Comparison of ENCODE assay signal across 29 cellular contexts in genomic region chr13:77343841-77344240, GRCh38.
"Had no signal": no experiment of that assay in that cellular context is flagged by ENCODE, and none has a peak within 500 bp of the region (broad histone marks: within the 10 kb centered on the region; RNA-seq: fewer than 3 reads in every experiment).

No MANE protein-coding gene starts in this region.

- H3K9me3 Mint-ChIP-seq: activated CD4-positive, alpha-beta memory T cell treated with anti-CD3 and anti-CD28 coated beads, Interleukin-2, amount 10 ng/mL, durations not matched to agents 7 days and 5 days; activated naive CD4-positive, alpha-beta T cell treated with anti-CD3 and anti-CD28 coated beads, Interleukin-2, amount 50 U/mL, for 24 hours; activated T-cell treated with anti-CD3 and anti-CD28 coated beads, Interleukin-2, amount 50 U/mL, for 24 hours; activated T-helper 2 cell treated with anti-CD3 and anti-CD28 coated beads, Interferon-gamma antibody, Interleukin-2, Interleukin-4, amounts not matched to agents 10 μg/mL and 5 μg/mL and 100 μg/mL, durations not matched to agents 14 hours and 24 hours and 36 hours had no signal

- H3K9me3 ChIP-seq: ascending aorta, SJCRH30 had no signal

- ATAC-seq: activated CD8-positive, alpha-beta memory T cell treated with anti-CD3 and anti-CD28 coated beads, Interleukin-2, amount 10 ng/mL, durations not matched to agents 7 days and 5 days had no signal

- H3K4me2 ChIP-seq: KMS-11 had no signal

- H3K36me3 Mint-ChIP-seq: activated naive CD4-positive, alpha-beta T cell treated with anti-CD3 and anti-CD28 coated beads, Interleukin-2, amount 50 U/mL, for 24 hours had no signal

- H3K36me3 ChIP-seq: ascending aorta, SJCRH30, WERI-Rb-1 had no signal

- H3K9ac ChIP-seq: KMS-11 had no signal

- H3K27ac Mint-ChIP-seq: activated CD4-positive, alpha-beta memory T cell treated with anti-CD3 and anti-CD28 coated beads, Interleukin-2, amount 10 ng/mL, durations not matched to agents 7 days and 5 days; activated CD8-positive, alpha-beta memory T cell treated with anti-CD3 and anti-CD28 coated beads, Interleukin-2, amount 10 ng/mL, durations not matched to agents 7 days and 5 days; activated naive CD4-positive, alpha-beta T cell treated with anti-CD3 and anti-CD28 coated beads, Interleukin-2, amount 50 U/mL, for 24 hours; activated naive CD8-positive, alpha-beta T cell treated with anti-CD3 and anti-CD28 coated beads, Interleukin-2, amount 10 ng/mL, durations not matched to agents 7 days and 5 days; activated T-cell treated with anti-CD3 and anti-CD28 coated beads, Interleukin-2, amount 50 U/mL, for 24 hours; activated T-helper 2 cell treated with anti-CD3 and anti-CD28 coated beads, Interferon-gamma antibody, Interleukin-2, Interleukin-4, amounts not matched to agents 10 μg/mL and 5 μg/mL and 100 μg/mL, durations not matched to agents 14 hours and 24 hours and 36 hours had no signal

- H3K27me3 ChIP-seq: ascending aorta, SJCRH30 had no signal

- DNase-seq: activated CD4-positive, alpha-beta memory T cell treated with anti-CD3 and anti-CD28 coated beads, Interleukin-2, amount 10 ng/mL, durations not matched to agents 7 days and 5 days; activated CD4-positive, alpha-beta T cell treated with anti-CD3 and anti-CD28 coated beads, Interleukin-2, amount 50 U/mL, for 1 hour; activated CD8-positive, alpha-beta memory T cell treated with anti-CD3 and anti-CD28 coated beads for 24 hours; activated CD8-positive, alpha-beta memory T cell treated with anti-CD3 and anti-CD28 coated beads, Interleukin-2, amount 10 ng/mL, durations not matched to agents 7 days and 5 days; activated CD8-positive, alpha-beta memory T cell treated with anti-CD3 and anti-CD28 coated beads, Interleukin-2, amount 50 U/mL, for 48 hours; activated gamma-delta T cell; activated naive CD4-positive, alpha-beta T cell treated with Interleukin-2 at 50 U/mL for 16 hours; activated naive CD8-positive, alpha-beta T cell treated with anti-CD3 and anti-CD28 coated beads, Interleukin-2, amount 10 ng/mL, durations not matched to agents 7 days and 5 days; activated T-cell treated with anti-CD3 and anti-CD28 coated beads, Interleukin-2, amount 50 U/mL, for 24 hours; amygdala; NCI-H1105; NCI-H1417 treated with DMSO at 0.1 percent for 48 hours; NCI-H2081; NCI-H2171 treated with DMSO at 0.1 percent for 48 hours; NCI-H2227 treated with DMSO at 0.1 percent for 48 hours; NCI-H446; NCI-H510A treated with DMSO at 0.1 percent for 48 hours; NCI-H69; NCI-H82; NK-92 treated with Interleukin-12 subunit alpha and Interleukin-12 subunit beta, amount 100 ng/mL, for 24 hours; Right ventricle myocardium superior; SJCRH30; T1000; WERI-Rb-1 had no signal

- H3K4me3 ChIP-seq: ascending aorta, SJCRH30, SK-N-MC had no signal

- H3K27me3 Mint-ChIP-seq: activated CD4-positive, alpha-beta memory T cell treated with anti-CD3 and anti-CD28 coated beads, Interleukin-2, amount 10 ng/mL, durations not matched to agents 7 days and 5 days; activated CD8-positive, alpha-beta memory T cell treated with anti-CD3 and anti-CD28 coated beads, Interleukin-2, amount 10 ng/mL, durations not matched to agents 7 days and 5 days; activated naive CD4-positive, alpha-beta T cell treated with anti-CD3 and anti-CD28 coated beads, Interleukin-2, amount 50 U/mL, for 24 hours; activated naive CD8-positive, alpha-beta T cell treated with anti-CD3 and anti-CD28 coated beads, Interleukin-2, amount 10 ng/mL, durations not matched to agents 7 days and 5 days; activated T-cell treated with anti-CD3 and anti-CD28 coated beads, Interleukin-2, amount 50 U/mL, for 24 hours had no signal

- H3K4me3 Mint-ChIP-seq: activated CD4-positive, alpha-beta memory T cell treated with anti-CD3 and anti-CD28 coated beads, Interleukin-2, amount 10 ng/mL, durations not matched to agents 7 days and 5 days; activated CD8-positive, alpha-beta memory T cell treated with anti-CD3 and anti-CD28 coated beads, Interleukin-2, amount 10 ng/mL, durations not matched to agents 7 days and 5 days; activated naive CD4-positive, alpha-beta T cell treated with anti-CD3 and anti-CD28 coated beads, Interleukin-2, amount 50 U/mL, for 24 hours; activated naive CD8-positive, alpha-beta T cell treated with anti-CD3 and anti-CD28 coated beads, Interleukin-2, amount 10 ng/mL, durations not matched to agents 7 days and 5 days; activated T-cell treated with anti-CD3 and anti-CD28 coated beads, Interleukin-2, amount 50 U/mL, for 24 hours had no signal

- H3K4me1 ChIP-seq: ascending aorta, SJCRH30 had no signal
